ENCODE assay signal across 2 cellular contexts in the genomic region with DNA sequence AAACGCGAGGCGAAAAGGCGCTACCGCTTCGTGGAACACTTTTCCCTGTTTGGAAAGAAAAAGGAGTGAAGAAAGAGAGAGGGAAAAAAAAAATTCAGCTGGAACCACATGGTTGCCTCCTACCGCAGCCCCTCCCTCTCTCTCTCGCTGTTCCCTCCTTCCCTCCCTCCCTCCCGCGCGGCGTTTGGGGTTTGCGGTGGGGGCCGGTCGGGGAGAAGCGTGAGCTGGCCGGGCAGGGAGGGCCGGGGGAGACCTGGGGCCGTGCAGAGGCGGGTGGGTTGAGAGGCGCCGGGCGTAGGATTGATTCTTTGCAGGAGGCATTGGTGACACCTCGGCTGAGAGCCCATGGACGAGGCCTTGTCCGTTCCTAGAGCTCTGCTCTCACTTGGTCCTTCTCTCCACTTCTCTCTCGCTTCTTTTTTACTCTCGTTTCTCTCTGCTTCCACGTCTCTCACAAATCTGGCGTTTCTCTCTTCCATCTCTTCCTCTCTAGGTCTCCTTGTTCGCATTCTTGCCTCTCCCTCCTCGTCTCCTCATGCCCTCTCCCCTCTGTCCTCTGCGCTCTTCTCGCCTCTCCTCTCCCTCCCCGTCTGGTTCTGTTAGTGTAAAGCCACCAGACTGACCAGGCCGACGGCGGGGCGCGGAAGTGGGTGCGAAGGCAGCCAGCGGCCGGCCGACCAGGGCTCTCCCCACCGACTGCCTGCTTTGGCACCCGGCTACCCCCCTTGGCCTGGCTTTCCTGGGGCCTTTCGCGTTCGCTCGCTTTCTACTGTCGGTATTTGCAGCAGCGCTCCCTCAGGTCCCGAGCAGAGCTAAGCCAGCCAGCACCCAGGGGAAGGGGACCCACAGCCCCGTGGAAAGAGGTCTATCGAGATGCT.
TF ChIP-seq lines count a peak whose summit lies in the region.

CLMP (minus strand) TSS at position 67 of the 878 bp plus-strand sequence. CDS start 308 bp downstream, outside the sequence.

TF ChIP-seq in GM23338, 12 proteins besides CTCF, POLR2A, EP300 and RAD21:
- TF ChIP-seq, protein P1, sequence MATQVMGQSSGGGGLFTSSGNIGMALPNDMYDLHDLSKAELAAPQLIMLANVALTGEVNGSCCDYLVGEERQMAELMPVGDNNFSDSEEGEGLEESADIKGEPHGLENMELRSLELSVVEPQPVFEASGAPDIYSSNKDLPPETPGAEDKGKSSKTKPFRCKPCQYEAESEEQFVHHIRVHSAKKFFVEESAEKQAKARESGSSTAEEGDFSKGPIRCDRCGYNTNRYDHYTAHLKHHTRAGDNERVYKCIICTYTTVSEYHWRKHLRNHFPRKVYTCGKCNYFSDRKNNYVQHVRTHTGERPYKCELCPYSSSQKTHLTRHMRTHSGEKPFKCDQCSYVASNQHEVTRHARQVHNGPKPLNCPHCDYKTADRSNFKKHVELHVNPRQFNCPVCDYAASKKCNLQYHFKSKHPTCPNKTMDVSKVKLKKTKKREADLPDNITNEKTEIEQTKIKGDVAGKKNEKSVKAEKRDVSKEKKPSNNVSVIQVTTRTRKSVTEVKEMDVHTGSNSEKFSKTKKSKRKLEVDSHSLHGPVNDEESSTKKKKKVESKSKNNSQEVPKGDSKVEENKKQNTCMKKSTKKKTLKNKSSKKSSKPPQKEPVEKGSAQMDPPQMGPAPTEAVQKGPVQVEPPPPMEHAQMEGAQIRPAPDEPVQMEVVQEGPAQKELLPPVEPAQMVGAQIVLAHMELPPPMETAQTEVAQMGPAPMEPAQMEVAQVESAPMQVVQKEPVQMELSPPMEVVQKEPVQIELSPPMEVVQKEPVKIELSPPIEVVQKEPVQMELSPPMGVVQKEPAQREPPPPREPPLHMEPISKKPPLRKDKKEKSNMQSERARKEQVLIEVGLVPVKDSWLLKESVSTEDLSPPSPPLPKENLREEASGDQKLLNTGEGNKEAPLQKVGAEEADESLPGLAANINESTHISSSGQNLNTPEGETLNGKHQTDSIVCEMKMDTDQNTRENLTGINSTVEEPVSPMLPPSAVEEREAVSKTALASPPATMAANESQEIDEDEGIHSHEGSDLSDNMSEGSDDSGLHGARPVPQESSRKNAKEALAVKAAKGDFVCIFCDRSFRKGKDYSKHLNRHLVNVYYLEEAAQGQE (IDR thresholded peaks at IDR 0.05; ENCODE audit: unreplicated experiment), result no peak
- TF ChIP-seq EZH2 (IDR thresholded peaks at IDR 0.05; ENCODE audit: low read depth, unreplicated experiment) (peak; percentile 28), STAT1 (IDR thresholded peaks at IDR 0.05; ENCODE audit: unreplicated experiment) (no peak)
- TF ChIP-seq, protein P2, sequence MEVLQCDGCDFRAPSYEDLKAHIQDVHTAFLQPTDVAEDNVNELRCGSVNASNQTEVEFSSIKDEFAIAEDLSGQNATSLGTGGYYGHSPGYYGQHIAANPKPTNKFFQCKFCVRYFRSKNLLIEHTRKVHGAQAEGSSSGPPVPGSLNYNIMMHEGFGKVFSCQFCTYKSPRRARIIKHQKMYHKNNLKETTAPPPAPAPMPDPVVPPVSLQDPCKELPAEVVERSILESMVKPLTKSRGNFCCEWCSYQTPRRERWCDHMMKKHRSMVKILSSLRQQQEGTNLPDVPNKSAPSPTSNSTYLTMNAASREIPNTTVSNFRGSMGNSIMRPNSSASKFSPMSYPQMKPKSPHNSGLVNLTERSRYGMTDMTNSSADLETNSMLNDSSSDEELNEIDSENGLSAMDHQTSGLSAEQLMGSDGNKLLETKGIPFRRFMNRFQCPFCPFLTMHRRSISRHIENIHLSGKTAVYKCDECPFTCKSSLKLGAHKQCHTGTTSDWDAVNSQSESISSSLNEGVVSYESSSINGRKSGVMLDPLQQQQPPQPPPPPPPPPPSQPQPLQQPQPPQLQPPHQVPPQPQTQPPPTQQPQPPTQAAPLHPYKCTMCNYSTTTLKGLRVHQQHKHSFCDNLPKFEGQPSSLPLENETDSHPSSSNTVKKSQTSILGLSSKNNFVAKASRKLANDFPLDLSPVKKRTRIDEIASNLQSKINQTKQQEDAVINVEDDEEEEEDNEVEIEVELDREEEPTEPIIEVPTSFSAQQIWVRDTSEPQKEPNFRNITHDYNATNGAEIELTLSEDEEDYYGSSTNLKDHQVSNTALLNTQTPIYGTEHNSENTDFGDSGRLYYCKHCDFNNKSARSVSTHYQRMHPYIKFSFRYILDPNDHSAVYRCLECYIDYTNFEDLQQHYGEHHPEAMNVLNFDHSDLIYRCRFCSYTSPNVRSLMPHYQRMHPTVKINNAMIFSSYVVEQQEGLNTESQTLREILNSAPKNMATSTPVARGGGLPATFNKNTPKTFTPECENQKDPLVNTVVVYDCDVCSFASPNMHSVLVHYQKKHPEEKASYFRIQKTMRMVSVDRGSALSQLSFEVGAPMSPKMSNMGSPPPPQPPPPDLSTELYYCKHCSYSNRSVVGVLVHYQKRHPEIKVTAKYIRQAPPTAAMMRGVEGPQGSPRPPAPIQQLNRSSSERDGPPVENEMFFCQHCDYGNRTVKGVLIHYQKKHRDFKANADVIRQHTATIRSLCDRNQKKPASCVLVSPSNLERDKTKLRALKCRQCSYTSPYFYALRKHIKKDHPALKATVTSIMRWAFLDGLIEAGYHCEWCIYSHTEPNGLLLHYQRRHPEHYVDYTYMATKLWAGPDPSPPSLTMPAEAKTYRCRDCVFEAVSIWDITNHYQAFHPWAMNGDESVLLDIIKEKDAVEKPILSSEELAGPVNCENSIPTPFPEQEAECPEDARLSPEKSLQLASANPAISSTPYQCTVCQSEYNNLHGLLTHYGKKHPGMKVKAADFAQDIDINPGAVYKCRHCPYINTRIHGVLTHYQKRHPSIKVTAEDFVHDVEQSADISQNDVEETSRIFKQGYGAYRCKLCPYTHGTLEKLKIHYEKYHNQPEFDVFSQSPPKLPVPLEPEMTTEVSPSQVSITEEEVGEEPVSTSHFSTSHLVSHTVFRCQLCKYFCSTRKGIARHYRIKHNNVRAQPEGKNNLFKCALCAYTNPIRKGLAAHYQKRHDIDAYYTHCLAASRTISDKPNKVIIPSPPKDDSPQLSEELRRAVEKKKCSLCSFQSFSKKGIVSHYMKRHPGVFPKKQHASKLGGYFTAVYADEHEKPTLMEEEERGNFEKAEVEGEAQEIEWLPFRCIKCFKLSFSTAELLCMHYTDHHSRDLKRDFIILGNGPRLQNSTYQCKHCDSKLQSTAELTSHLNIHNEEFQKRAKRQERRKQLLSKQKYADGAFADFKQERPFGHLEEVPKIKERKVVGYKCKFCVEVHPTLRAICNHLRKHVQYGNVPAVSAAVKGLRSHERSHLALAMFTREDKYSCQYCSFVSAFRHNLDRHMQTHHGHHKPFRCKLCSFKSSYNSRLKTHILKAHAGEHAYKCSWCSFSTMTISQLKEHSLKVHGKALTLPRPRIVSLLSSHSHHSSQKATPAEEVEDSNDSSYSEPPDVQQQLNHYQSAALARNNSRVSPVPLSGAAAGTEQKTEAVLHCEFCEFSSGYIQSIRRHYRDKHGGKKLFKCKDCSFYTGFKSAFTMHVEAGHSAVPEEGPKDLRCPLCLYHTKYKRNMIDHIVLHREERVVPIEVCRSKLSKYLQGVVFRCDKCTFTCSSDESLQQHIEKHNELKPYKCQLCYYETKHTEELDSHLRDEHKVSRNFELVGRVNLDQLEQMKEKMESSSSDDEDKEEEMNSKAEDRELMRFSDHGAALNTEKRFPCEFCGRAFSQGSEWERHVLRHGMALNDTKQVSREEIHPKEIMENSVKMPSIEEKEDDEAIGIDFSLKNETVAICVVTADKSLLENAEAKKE (CRISPR knock-in tag; IDR thresholded peaks at IDR 0.05), result no peak

TF ChIP-seq in endothelial cell of umbilical vein, 7 proteins besides CTCF, POLR2A, EP300 and RAD21 (continued from another document):
- no peak for TF ChIP-seq MAX (IDR thresholded peaks at IDR 0.05; ENCODE audit: insufficient read depth, insufficient read length)
- no peak for TF ChIP-seq MYC (IDR thresholded peaks at IDR 0.05; ENCODE audit: low read depth, low read length)
- no peak for TF ChIP-seq JUN (IDR thresholded peaks at IDR 0.05; ENCODE audit: borderline replicate concordance, insufficient read depth, insufficient read length, low read depth)
- TF ChIP-seq GATA2 (IDR thresholded peaks at IDR 0.05; ENCODE audit: insufficient read depth, insufficient read length, low read depth, low read length), result no peak
TF ChIP-seq in endothelial cell of umbilical vein: peak in this region for 0.
